15 cellular contexts compared by ENCODE assay signal in genomic region chr1:27101696-27102095, GRCh38. TPM values are rescaled to one million over a fixed set of nuclear protein-coding genes. Genes with fewer than 3 reads are reported as not detected.
A peak's percentile ranks its signal among the peaks of the same experiment; 100 is the strongest.
DNase-seq lines count a peak whose midpoint lies in the region; ATAC-seq and TF ChIP-seq lines count a peak whose summit lies in the region.
"Had no signal": no experiment of that assay in that cellular context is flagged by ENCODE, and none has a peak within 500 bp of the region (broad histone marks: within the 10 kb centered on the region; RNA-seq: fewer than 3 reads in every experiment).

No MANE protein-coding gene starts in this region.

- H2AFZ ChIP-seq in GM23338 = no peak overlapping the region

- peak overlapping the region; percentile 43 for H3K27ac Mint-ChIP-seq in MCF 10A (ENCODE audit: low read depth, unreplicated experiment)
- peak overlapping the region; percentile 19 for H3K27ac Mint-ChIP-seq in neural crest cell (ENCODE audit: unreplicated experiment)
- H3K27ac Mint-ChIP-seq in GM23338 = no peak overlapping the region
- H3K27ac Mint-ChIP-seq: CD8-positive, alpha-beta T cell; H9 had no signal

- no peaks in the 10 kb centered on the region for H3K27me3 Mint-ChIP-seq in MCF 10A (ENCODE audit: insufficient read depth, unreplicated experiment)
- H3K27me3 Mint-ChIP-seq in neural crest cell (ENCODE audit: low read depth) = no peaks in the 10 kb centered on the region
- peaks cover 8% of the 10 kb centered on the region for H3K27me3 Mint-ChIP-seq in GM23338 (ENCODE audit: insufficient read depth, low read depth, poor library complexity)

- POLR2A ChIA-PET in MCF 10A (lab: Yijun Ruan, JAX) = interaction anchor here (1.8 kb wide), 1 partner anchor 182 kb away, joined by 7 read pairs; no protein-coding TSS in a partner anchor
- POLR2A ChIA-PET in HEK293 (lab: Yijun Ruan, JAX) = interaction anchor here (2.4 kb wide), 1 partner anchor 52 kb away, joined by 8 read pairs; the partner anchor contains the start of gene SLC9A1

- intact Hi-C loops in MCF 10A (cut with micrococcal nuclease) (loop anchor here (1.0 kb wide), 2 partner anchors 97 to 183 kb away; no protein-coding TSS in a partner anchor), breast epithelium (cut with DNase I; ENCODE audit: low total_unique reads) (loop anchor here (5.0 kb wide), 1 partner anchor 181 kb away; no protein-coding TSS in a partner anchor)

- H4K20me1 ChIP-seq in GM23338 (replicated peaks; ENCODE audit: insufficient read depth) = no peaks in the 10 kb centered on the region

- H3K4me2 ChIP-seq in GM23338 = no peak overlapping the region

- H3K9me3 ChIP-seq in breast epithelium (no peaks in the 10 kb centered on the region), HEK293 (ENCODE audit: control insufficient read depth, insufficient read depth, low read depth, low read length) (no peaks in the 10 kb centered on the region), upper lobe of left lung (no peaks in the 10 kb centered on the region)
- H3K9me3 ChIP-seq: Caco-2 had no signal

- H3K36me3 Mint-ChIP-seq in MCF 10A (ENCODE audit: insufficient read depth, unreplicated experiment) = peaks cover 5% of the 10 kb centered on the region
- H3K36me3 Mint-ChIP-seq in neural crest cell (ENCODE audit: low read depth) = peaks cover 3% of the 10 kb centered on the region
- peaks cover 8% of the 10 kb centered on the region; the same call in 2 of the 3 replicates for H3K36me3 Mint-ChIP-seq in GM23338 (ENCODE audit: low read depth)

- H3F3A ChIP-seq in GM23338 (replicated peaks; ENCODE audit: low read depth) = no peaks in the 10 kb centered on the region

- no peaks in the 10 kb centered on the region for H3K9me3 Mint-ChIP-seq in MCF 10A (ENCODE audit: unreplicated experiment)
- no peaks in the 10 kb centered on the region for H3K9me3 Mint-ChIP-seq in neural crest cell
- H3K9me3 Mint-ChIP-seq in GM23338 = no peaks in the 10 kb centered on the region; the same call in 2 of the 3 replicates
- H3K9me3 Mint-ChIP-seq: CD8-positive, alpha-beta T cell; H9 had no signal

- CTCF ChIA-PET in MCF 10A (lab: Yijun Ruan, JAX) = interaction anchor here (0.5 to 9.4 kb wide), 23 partner anchors 10 to 355 kb away, joined by 3 to 119 read pairs (median 5); no protein-coding TSS in a partner anchor
- CTCF ChIA-PET in HEK293 (lab: Yijun Ruan, JAX) = interaction anchor here (0.6 to 15.2 kb wide), 27 partner anchors 10 to 560 kb away, joined by 3 to 329 read pairs (median 4); partner anchors contain the start of gene TRNP1

- H3K36me3 ChIP-seq in breast epithelium = no peaks in the 10 kb centered on the region
- H3K36me3 ChIP-seq in HEK293 (ENCODE audit: control insufficient read depth in 2 of 2, insufficient read depth in 1 of 2, low read length in 2 of 2) = peaks cover 0 to 51% of the 10 kb centered on the region in 2 experiments; a peak in 1 of 3 replicates
- H3K36me3 ChIP-seq in GM23338 (ENCODE audit: insufficient read depth) = no peaks in the 10 kb centered on the region
- H3K36me3 ChIP-seq in upper lobe of left lung = peaks cover 0 to 48% (median 35%) of the 10 kb centered on the region in 4 donors

- TF ChIP-seq CTCF in MCF 10A (IDR thresholded peaks at IDR 0.05; ENCODE audit: unreplicated experiment) (no peak), breast epithelium (IDR thresholded peaks at IDR 0.05) (no peak), HEK293 (tag by site-specific recombination; IDR thresholded peaks at IDR 0.05) (no peak), neural crest cell (conservative IDR thresholded peaks at IDR 0.05) (no peak), GM23338 (conservative IDR thresholded peaks at IDR 0.05; ENCODE audit: low read depth in 2 of 2) (no peak), upper lobe of left lung (IDR thresholded peaks at IDR 0.05) (no peak)

- no peaks in the 10 kb centered on the region for H3K9me2 ChIP-seq in GM23338 (ENCODE audit: insufficient read depth)

- DNase-seq in MCF 10A (ENCODE audit: unreplicated experiment) = no peak
- DNase-seq in breast epithelium (ENCODE audit: low spot score in 2 of 2) = no peak
- peak; percentile 2 for DNase-seq in epidermal melanocyte (ENCODE audit: insufficient read length, low spot score)
- no peak for DNase-seq in neural crest cell (ENCODE audit: low read depth, low spot score)
- no peak for DNase-seq in GM23338 (ENCODE audit: low spot score)
- no peak for DNase-seq in 8988T
- DNase-seq in upper lobe of left lung = no peak
- DNase-seq: AML-193; C1 segment of cervical spinal cord; Caco-2; CD8-positive, alpha-beta T cell; DMS53; H9; IMR-90 had no signal

- H3K27ac ChIP-seq in breast epithelium (no peak overlapping the region), HEK293 (ENCODE audit: extremely low read depth, low read depth, low read length) (no peak overlapping the region), GM23338 (ENCODE audit: low read depth) (no peak overlapping the region), upper lobe of left lung (no peak overlapping the region)

- no peak for TF ChIP-seq EP300 in upper lobe of left lung (IDR thresholded peaks at IDR 0.05)

- no peak overlapping the region for H3K4me3 ChIP-seq in breast epithelium
- no peak overlapping the region for H3K4me3 ChIP-seq in HEK293 (ENCODE audit: low read depth, low read length)
- no peak overlapping the region for H3K4me3 ChIP-seq in GM23338
- H3K4me3 ChIP-seq in upper lobe of left lung = no peak overlapping the region

- no peaks in the 10 kb centered on the region for H3K79me2 ChIP-seq in GM23338 (replicated peaks; ENCODE audit: insufficient read depth)

- H3K4me1 Mint-ChIP-seq in MCF 10A (ENCODE audit: insufficient read depth, unreplicated experiment) (peaks cover 24% of the 10 kb centered on the region), neural crest cell (peaks cover 32% of the 10 kb centered on the region), GM23338 (peaks cover 35% of the 10 kb centered on the region)

- 97 to 99% methylated on average over 7 to 13 of the region's 15 CpGs for WGBS in upper lobe of left lung, 2 donors

- TF ChIP-seq POLR2A in breast epithelium (IDR thresholded peaks at IDR 0.05) (no peak), upper lobe of left lung (IDR thresholded peaks at IDR 0.05) (no peak)

- H3K27me3 ChIP-seq in breast epithelium = no peaks in the 10 kb centered on the region
- H3K27me3 ChIP-seq in GM23338 (ENCODE audit: insufficient read depth) = no peaks in the 10 kb centered on the region
- H3K27me3 ChIP-seq in upper lobe of left lung = no peaks in the 10 kb centered on the region

- ATAC-seq in GM23338 = no peak
- ATAC-seq in upper lobe of left lung (ENCODE audit: low FRiP score in 2 of 2) = no peak
- ATAC-seq: CD8-positive, alpha-beta T cell had no signal

- BruUV-seq in MCF 10A (replicated peaks; lab: Mats Ljungman, UMichigan) = no TSS peak

- H3K4me1 ChIP-seq in breast epithelium (peaks cover 16 to 24% of the 10 kb centered on the region in 2 donors), HEK293 (ENCODE audit: control insufficient read depth, insufficient read depth, low read length) (peaks cover 8% of the 10 kb centered on the region), GM23338 (ENCODE audit: insufficient read depth) (peaks cover 18% of the 10 kb centered on the region), upper lobe of left lung (peaks cover 24 to 37% (median 31%) of the 10 kb centered on the region in 4 donors)

- H3K4me3 Mint-ChIP-seq in MCF 10A (ENCODE audit: unreplicated experiment) (no peak overlapping the region), neural crest cell (no peak overlapping the region), GM23338 (no peak overlapping the region)
- H3K4me3 Mint-ChIP-seq: CD8-positive, alpha-beta T cell; H9 had no signal

TF ChIP-seq in HEK293, 187 proteins besides CTCF, POLR2A, EP300 and RAD21:
- TF ChIP-seq GLIS2 (tag by site-specific recombination; IDR thresholded peaks at IDR 0.05) = peak; percentile 14; the same call in 1 of the 2 replicates
- no peak for TF ChIP-seq FEZF1 (tag by site-specific recombination; IDR thresholded peaks at IDR 0.05)
- no peak for TF ChIP-seq ZNF837 (tag by site-specific recombination; IDR thresholded peaks at IDR 0.05)
- TF ChIP-seq TCF7L2 (IDR thresholded peaks at IDR 0.05; ENCODE audit: borderline replicate concordance, low read depth, low read length) = no peak
- no peak for TF ChIP-seq SALL2 (tag by site-specific recombination; IDR thresholded peaks at IDR 0.05; ENCODE audit: borderline replicate concordance)
- no peak for TF ChIP-seq IKZF3 (tag by site-specific recombination; IDR thresholded peaks at IDR 0.05)
- TF ChIP-seq ZNF426 (tag by site-specific recombination; IDR thresholded peaks at IDR 0.05) = no peak
- no peak for TF ChIP-seq ZFP3 (tag by site-specific recombination; IDR thresholded peaks at IDR 0.05; ENCODE audit: low read depth)

TF ChIP-seq in GM23338, 12 proteins besides CTCF, POLR2A, EP300 and RAD21 (continues in another document):
- no peak for TF ChIP-seq ZNF114 (CRISPR knock-in tag; IDR thresholded peaks at IDR 0.05)
- TF ChIP-seq ZNF331 (CRISPR knock-in tag; IDR thresholded peaks at IDR 0.05; ENCODE audit: low read depth) = no peak
- no peak for TF ChIP-seq ETS1 (IDR thresholded peaks at IDR 0.05)
- TF ChIP-seq STAT1 (IDR thresholded peaks at IDR 0.05; ENCODE audit: unreplicated experiment) = no peak
- no peak for TF ChIP-seq EZH2 (IDR thresholded peaks at IDR 0.05; ENCODE audit: low read depth, unreplicated experiment)

RNA-seq across cellular contexts. Expression of gene SLC9A1, which starts 53.2 kb away (rescaled TPM):
- total RNA-seq in MCF 10A (2022) (70.5 and 88.8 TPM in 2 replicates), breast epithelium (10 to 100 TPM in 2 of 3 donors, 1 to 10 TPM in 1; 6.1 to 14.2 (median 13.8) TPM), neural crest cell (24.2 and 27.1 TPM in 2 replicates), upper lobe of left lung (10 to 100 TPM; 18.1 to 51.4 (median 31.5) TPM)
- 22.3 and 23.3 TPM in 2 replicates for total RNA-seq in GM23338 (2014; rRNA removed; shearing (Covaris generic))
- 10.4 and 10.5 TPM in 2 replicates for polyA plus RNA-seq in GM23338 (2016; fragmentation: Nextera tagmentation; extraction: Ambion mirVana)
